8 cellular contexts compared by ENCODE assay signal in the genomic region with DNA sequence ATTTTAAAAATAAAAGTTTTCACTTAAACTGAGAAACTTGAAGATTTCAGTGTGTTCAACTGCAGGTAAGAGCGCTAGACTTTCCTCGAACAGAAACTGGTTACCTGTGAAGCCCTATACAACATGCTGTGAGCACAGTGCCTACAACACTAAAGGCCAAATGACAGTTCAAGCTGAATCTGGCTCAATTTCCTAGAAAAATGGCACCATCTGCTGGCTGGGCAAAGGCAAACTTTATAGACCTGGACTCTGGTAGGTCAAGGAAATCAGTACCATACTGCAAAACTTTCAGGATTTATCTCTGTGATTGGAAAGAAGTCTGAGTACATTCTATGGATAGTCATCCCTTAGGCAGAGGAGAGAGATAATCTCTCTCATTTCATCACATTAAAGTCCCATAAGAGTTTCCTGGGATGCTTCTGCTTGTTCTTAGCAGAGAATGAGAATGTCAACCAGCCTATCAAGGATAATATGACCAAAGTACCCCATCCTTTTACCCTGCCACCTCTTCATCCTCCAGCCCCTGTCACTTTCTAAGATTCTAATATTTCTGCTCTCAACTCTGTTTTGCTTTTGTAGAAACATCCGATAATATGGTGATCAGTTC. TPM values are rescaled to one million over a fixed set of nuclear protein-coding genes. Genes with fewer than 3 reads are reported as not detected.
DNase-seq lines count a peak whose midpoint lies in the region; ATAC-seq and TF ChIP-seq lines count a peak whose summit lies in the region.

No MANE protein-coding gene starts in this region.

- no peaks in the 10 kb centered on the region for H3K79me2 ChIP-seq in GM23338 (replicated peaks; ENCODE audit: insufficient read depth)
- no peaks in the 10 kb centered on the region for H3K79me2 ChIP-seq in mammary epithelial cell (ENCODE audit: insufficient read depth, low read length)

- H2AFZ ChIP-seq in GM23338 (no peak overlapping the region), mammary epithelial cell (ENCODE audit: low read depth, low read length) (no peak overlapping the region)

- no peak overlapping the region for H3K4me3 Mint-ChIP-seq in GM23338

- 62% methylated on average over 3 of the region's 3 CpGs for WGBS in mammary epithelial cell (ENCODE audit: low coverage, missing lambda C conversion rate)
- 37% methylated on average over 3 of the region's 3 CpGs for WGBS in right lobe of liver (ENCODE audit: insufficient coverage, low coverage, low lambda C conversion rate, missing lambda C conversion rate)
- WGBS in heart left ventricle, 4 donors: 47 to 58% (median 52%) methylated on average over 3 of the region's 3 CpGs

- ATAC-seq in GM23338: peak; percentile 97
- ATAC-seq in right lobe of liver: peak; percentile 71 to 89 (median 74)
- no peak for ATAC-seq in heart left ventricle

- peaks cover 3% of the 10 kb centered on the region; the same call in 2 of the 3 replicates for H3K4me1 Mint-ChIP-seq in GM23338

- no peak overlapping the region for H3K4me2 ChIP-seq in GM23338
- H3K4me2 ChIP-seq in mammary epithelial cell (ENCODE audit: insufficient read depth, low read depth, low read length): no peak overlapping the region

- H3K4me1 ChIP-seq in GM23338 (ENCODE audit: insufficient read depth): no peaks in the 10 kb centered on the region
- no peaks in the 10 kb centered on the region for H3K4me1 ChIP-seq in mammary epithelial cell (ENCODE audit: insufficient read depth, low read length)
- no peaks in the 10 kb centered on the region for H3K4me1 ChIP-seq in right lobe of liver
- H3K4me1 ChIP-seq in heart left ventricle: no peaks in the 10 kb centered on the region

- H3F3A ChIP-seq in GM23338 (replicated peaks; ENCODE audit: low read depth): no peaks in the 10 kb centered on the region

- CTCF ChIA-PET in mammary epithelial cell (lab: Charles Lee; ENCODE audit: low non-redundant PET): no interaction called here

- H3K27ac ChIP-seq in GM23338 (ENCODE audit: low read depth) (no peak overlapping the region), mammary epithelial cell (ENCODE audit: insufficient read depth, low read depth, low read length) (no peak overlapping the region), right lobe of liver (no peak overlapping the region), heart left ventricle (no peak overlapping the region)

- no peak overlapping the region for H3K27ac Mint-ChIP-seq in GM23338

- H3K9me3 ChIP-seq in mammary epithelial cell (replicated peaks; ENCODE audit: insufficient read depth, low read length) (no peaks in the 10 kb centered on the region), right lobe of liver (no peaks in the 10 kb centered on the region), heart left ventricle (no peaks in the 10 kb centered on the region)

- H3K27me3 ChIP-seq in GM23338 (ENCODE audit: insufficient read depth) (no peaks in the 10 kb centered on the region), mammary epithelial cell (ENCODE audit: insufficient read depth, low read length) (no peaks in the 10 kb centered on the region), right lobe of liver (no peaks in the 10 kb centered on the region), heart left ventricle (peaks cover 0 to 33% (median 8%) of the 10 kb centered on the region in 9 donors)

- no peaks in the 10 kb centered on the region for H3K36me3 Mint-ChIP-seq in GM23338 (ENCODE audit: low read depth)

- no peak overlapping the region for H3K9ac ChIP-seq in mammary epithelial cell (ENCODE audit: insufficient read depth, low read length)

- H4K20me1 ChIP-seq in GM23338 (replicated peaks; ENCODE audit: insufficient read depth) (no peaks in the 10 kb centered on the region), mammary epithelial cell (ENCODE audit: insufficient read depth, low read length) (no peaks in the 10 kb centered on the region)

- H3K9me3 Mint-ChIP-seq in GM23338: no peaks in the 10 kb centered on the region; the same call in 2 of the 3 replicates

- no peaks in the 10 kb centered on the region for H3K27me3 Mint-ChIP-seq in GM23338 (ENCODE audit: insufficient read depth, low read depth, poor library complexity)

- H3K36me3 ChIP-seq in GM23338 (ENCODE audit: insufficient read depth): no peaks in the 10 kb centered on the region
- H3K36me3 ChIP-seq in mammary epithelial cell (ENCODE audit: insufficient read depth, low read length): no peaks in the 10 kb centered on the region
- H3K36me3 ChIP-seq in right lobe of liver: no peaks in the 10 kb centered on the region
- H3K36me3 ChIP-seq in heart left ventricle: no peaks in the 10 kb centered on the region

- TF ChIP-seq POLR2A in right lobe of liver (IDR thresholded peaks at IDR 0.05) (no peak), heart left ventricle (IDR thresholded peaks at IDR 0.05) (no peak)

- intact Hi-C loops in mammary epithelial cell (cut with micrococcal nuclease) (loop anchor here (1.0 to 5.0 kb wide), 3 partner anchors 163 to 225 kb away; partner anchors contain the start of gene PCA3), right lobe of liver (cut with DNase I) (no loop called here), heart left ventricle (cut with DNase I) (loop anchor here in 2 of 10 donors (5.0 kb wide), 2 partner anchors 175 to 180 kb away; no protein-coding TSS in a partner anchor)

- no TSS peak for BruUV-seq in mammary epithelial cell (replicated peaks; lab: Mats Ljungman, UMichigan)

- no peak overlapping the region for H3K4me3 ChIP-seq in GM23338
- H3K4me3 ChIP-seq in mammary epithelial cell (replicated peaks in 1 of 3; ENCODE audit: insufficient read depth in 1 of 3, low read depth in 2 of 3, low read length in 3 of 3): no peak overlapping the region
- no peak overlapping the region for H3K4me3 ChIP-seq in right lobe of liver
- no peak overlapping the region for H3K4me3 ChIP-seq in heart left ventricle

- H3K9me2 ChIP-seq in GM23338 (ENCODE audit: insufficient read depth): no peaks in the 10 kb centered on the region

- dilution Hi-C loops in mammary epithelial cell (cut with HindIII; ENCODE audit: low sequenced_read_pairs): loop anchor here (25.0 kb wide), 1 partner anchor 175 kb away; no protein-coding TSS in a partner anchor

- TF ChIP-seq CTCF in GM23338 (conservative IDR thresholded peaks at IDR 0.05; ENCODE audit: low read depth in 2 of 2): peak; percentile 91 to 93
- TF ChIP-seq CTCF in mammary epithelial cell (conservative IDR thresholded peaks at IDR 0.05 in 1 of 2, IDR thresholded peaks at IDR 0.05 in 1 of 2; ENCODE audit: extremely low read depth in 1 of 2, insufficient read depth in 1 of 2, low read depth in 1 of 2, low read length in 2 of 2): peak; percentile 58 to 75
- TF ChIP-seq CTCF in right lobe of liver (IDR thresholded peaks at IDR 0.05): peak; percentile 20 to 62 (median 30)
- peak in 5 of 12 donors; percentile 8 to 26 (median 11) for TF ChIP-seq CTCF in heart left ventricle (IDR thresholded peaks at IDR 0.05)

- peak; percentile 11 for DNase-seq in Caki2 (ENCODE audit: low read depth)
- DNase-seq in GM23338 (ENCODE audit: low spot score): peak; percentile 88
- DNase-seq in NCI-H345 (lab: John Stamatoyannopoulos, UW): peak; percentile 76
- peak; percentile 35 for DNase-seq in mammary epithelial cell
- DNase-seq in right lobe of liver: no peak
- DNase-seq in retina: no peak
- no peak for DNase-seq in heart left ventricle
- DNase-seq in cortex of kidney (lab: John Stamatoyannopoulos, UW): no peak

- in situ Hi-C loops in Caki2 (cut with HindIII; ENCODE audit: low pct_unique_long_range_greater_than_20kb, low sequenced_read_pairs): no loop called here
- in situ Hi-C loops in mammary epithelial cell (cut with MboI; ENCODE audit: low sequenced_read_pairs in 2 of 2): loop anchor here in 1 of 2 donors (25.0 kb wide), 1 partner anchor 175 kb away; no protein-coding TSS in a partner anchor

TF ChIP-seq in GM23338, 12 proteins besides CTCF, POLR2A, EP300 and RAD21 (continues in another document):
- TF ChIP-seq POLR2AphosphoS5 (IDR thresholded peaks at IDR 0.05; ENCODE audit: low read depth) (no peak), CREB1 (CRISPR knock-in tag; IDR thresholded peaks at IDR 0.05; ENCODE audit: low read depth) (no peak), JUNB (IDR thresholded peaks at IDR 0.05; ENCODE audit: unreplicated experiment) (no peak), EZH2phosphoT487 (IDR thresholded peaks at IDR 0.05; ENCODE audit: unreplicated experiment) (no peak), ZNF331 (CRISPR knock-in tag; IDR thresholded peaks at IDR 0.05; ENCODE audit: low read depth) (no peak), NANOG (IDR thresholded peaks at IDR 0.05; ENCODE audit: borderline replicate concordance) (no peak), STAT1 (IDR thresholded peaks at IDR 0.05; ENCODE audit: unreplicated experiment) (no peak), ZNF114 (CRISPR knock-in tag; IDR thresholded peaks at IDR 0.05) (no peak)
- TF ChIP-seq, protein P1, sequence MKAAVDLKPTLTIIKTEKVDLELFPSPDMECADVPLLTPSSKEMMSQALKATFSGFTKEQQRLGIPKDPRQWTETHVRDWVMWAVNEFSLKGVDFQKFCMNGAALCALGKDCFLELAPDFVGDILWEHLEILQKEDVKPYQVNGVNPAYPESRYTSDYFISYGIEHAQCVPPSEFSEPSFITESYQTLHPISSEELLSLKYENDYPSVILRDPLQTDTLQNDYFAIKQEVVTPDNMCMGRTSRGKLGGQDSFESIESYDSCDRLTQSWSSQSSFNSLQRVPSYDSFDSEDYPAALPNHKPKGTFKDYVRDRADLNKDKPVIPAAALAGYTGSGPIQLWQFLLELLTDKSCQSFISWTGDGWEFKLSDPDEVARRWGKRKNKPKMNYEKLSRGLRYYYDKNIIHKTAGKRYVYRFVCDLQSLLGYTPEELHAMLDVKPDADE (IDR thresholded peaks at IDR 0.05): no peak

RNA-seq across cellular contexts. Expression of gene FOXB2, which starts 31.8 kb away (rescaled TPM):
- total RNA-seq in Caki2 (2014; rRNA removed; shearing (Covaris generic); ENCODE audit: low replicate concordance): not detected in 2 replicates
- total RNA-seq in GM23338 (2014; rRNA removed; shearing (Covaris generic)): not detected in 2 replicates
- not detected in 2 replicates for polyA plus RNA-seq in GM23338 (2016; fragmentation: Nextera tagmentation; extraction: Ambion mirVana)
- not detected for total RNA-seq in mammary epithelial cell
- polyA plus RNA-seq in mammary epithelial cell: not detected
- polyA minus RNA-seq in mammary epithelial cell: not detected
- not detected for total RNA-seq in right lobe of liver
- not detected for total RNA-seq in heart left ventricle
- not detected for polyA plus RNA-seq in heart left ventricle

Comparison
In these comparisons a context has a peak if more than half of its experiments do, and no peak if none do; other contexts are left out.
1. DNase-seq: peak in Caki2 (single experiment), GM23338 (single experiment), NCI-H345 (single experiment) and mammary epithelial cell (single experiment); none in right lobe of liver (0 of 3), retina (single experiment), heart left ventricle (0 of 5) and cortex of kidney (single experiment).
2. ATAC-seq: peak in GM23338 (single experiment) and right lobe of liver (4 of 4); none in heart left ventricle (0 of 4).